In genomic region chr16:69260019-69260418, GRCh38 we compare ENCODE assay signal across 29 cellular contexts. TPM values are rescaled to one million over a fixed set of nuclear protein-coding genes. Genes with fewer than 3 reads are reported as not detected.
DNase-seq lines count a peak whose midpoint lies in the region; ATAC-seq and TF ChIP-seq lines count a peak whose summit lies in the region.
"Had no signal": no experiment of that assay in that cellular context is flagged by ENCODE, and none has a peak within 500 bp of the region (broad histone marks: within the 10 kb centered on the region; RNA-seq: fewer than 3 reads in every experiment).

No MANE protein-coding gene starts in this region.

- no peak overlapping the region for H3K27ac ChIP-seq in HEK293 (ENCODE audit: extremely low read depth, low read depth, low read length)
- H3K27ac ChIP-seq in brain microvascular endothelial cell = no peak overlapping the region
- H3K27ac ChIP-seq in colonic mucosa = no peak overlapping the region
- H3K27ac ChIP-seq: upper lobe of right lung had no signal

- ATAC-seq in SK-N-SH treated with all-trans-retinoic acid at 6 μM for 48 hours = no peak
- ATAC-seq: activated CD8-positive, alpha-beta memory T cell treated with anti-CD3 and anti-CD28 coated beads, Interleukin-2, amount 10 ng/mL, durations not matched to agents 7 days and 5 days; natural killer cell; stimulated activated effector memory CD8-positive, alpha-beta T cell treated with anti-CD3 and anti-CD28 coated beads, Interleukin-12 subunit alpha, Interleukin-12 subunit beta, amount 100 ng/mL, for 72 hours; upper lobe of right lung had no signal

- no peaks in the 10 kb centered on the region for H3K4me1 Mint-ChIP-seq in mesothelial cell of epicardium
- H3K4me1 Mint-ChIP-seq: activated CD4-positive, alpha-beta T cell treated with anti-CD3 and anti-CD28 coated beads, Interleukin-2, amount 10 ng/mL, durations not matched to agents 7 days and 5 days; memory B cell had no signal

- DNase-seq in NCI-H146 (lab: John Stamatoyannopoulos, UW) = peak; percentile 8
- DNase-seq in NCI-H146 treated with DMSO at 0.1 percent for 48 hours (lab: John Stamatoyannopoulos, UW; ENCODE audit: unreplicated experiment) = no peak
- no peak for DNase-seq in brain microvascular endothelial cell
- DNase-seq in mesothelial cell of epicardium (ENCODE audit: low spot score in 2 of 2, unreplicated experiment in 2 of 2) = no peak
- no peak for DNase-seq in colonic mucosa
- no peak for DNase-seq in activated naive CD4-positive, alpha-beta T cell treated with anti-CD3 and anti-CD28 coated beads, Interleukin-2, amount 50 U/mL, for 16 hours
- DNase-seq: activated CD4-positive, alpha-beta T cell treated with anti-CD3 and anti-CD28 coated beads, Interleukin-2, amount 10 ng/mL, durations not matched to agents 7 days and 5 days; activated CD8-positive, alpha-beta memory T cell treated with anti-CD3 and anti-CD28 coated beads, Interleukin-2, amount 10 ng/mL, durations not matched to agents 7 days and 5 days; activated naive CD4-positive, alpha-beta T cell treated with anti-CD3 and anti-CD28 coated beads for 36 hours; aorta; CD8-positive, alpha-beta memory T cell; DMS153; GF-D8; glutamatergic neuron; IMR-90; natural killer cell; NCI-H1417 treated with DMSO at 0.1 percent for 48 hours; NCI-H774; retina; SK-N-SH; T-helper 2 cell; upper lobe of right lung had no signal

- H3K4me1 ChIP-seq in HEK293 (ENCODE audit: control insufficient read depth, insufficient read depth, low read length) (no peaks in the 10 kb centered on the region), colonic mucosa (no peaks in the 10 kb centered on the region)
- H3K4me1 ChIP-seq: HAP-1 had no signal

- no peak overlapping the region for H3K9ac ChIP-seq in colonic mucosa (ENCODE audit: low read depth in 2 of 2, low read length in 2 of 2)
- H3K9ac ChIP-seq: SK-N-SH had no signal

- peak overlapping the region; percentile 6 for H3K27ac Mint-ChIP-seq in mesothelial cell of epicardium
- H3K27ac Mint-ChIP-seq: activated CD4-positive, alpha-beta T cell treated with anti-CD3 and anti-CD28 coated beads, Interleukin-2, amount 10 ng/mL, durations not matched to agents 7 days and 5 days; activated CD8-positive, alpha-beta memory T cell treated with anti-CD3 and anti-CD28 coated beads, Interleukin-2, amount 10 ng/mL, durations not matched to agents 7 days and 5 days; activated naive CD4-positive, alpha-beta T cell treated with anti-CD3 and anti-CD28 coated beads for 36 hours; dendritic cell treated with granulocyte-macrophage colony-stimulating factor and Interleukin-4, amounts not matched to agents 40 ng/mL and 50 ng/mL, for 4 days; memory B cell had no signal

- no peaks in the 10 kb centered on the region for H3K27me3 Mint-ChIP-seq in mesothelial cell of epicardium (ENCODE audit: low read depth)
- H3K27me3 Mint-ChIP-seq: activated CD4-positive, alpha-beta T cell treated with anti-CD3 and anti-CD28 coated beads, Interleukin-2, amount 10 ng/mL, durations not matched to agents 7 days and 5 days; activated CD8-positive, alpha-beta memory T cell treated with anti-CD3 and anti-CD28 coated beads, Interleukin-2, amount 10 ng/mL, durations not matched to agents 7 days and 5 days; CD8-positive, alpha-beta memory T cell; memory B cell had no signal

- peaks cover 3% of the 10 kb centered on the region for H3K9me3 Mint-ChIP-seq in mesothelial cell of epicardium
- H3K9me3 Mint-ChIP-seq: activated CD4-positive, alpha-beta T cell treated with anti-CD3 and anti-CD28 coated beads, Interleukin-2, amount 10 ng/mL, durations not matched to agents 7 days and 5 days; activated naive CD4-positive, alpha-beta T cell treated with anti-CD3 and anti-CD28 coated beads for 36 hours; CD8-positive, alpha-beta memory T cell; dendritic cell treated with granulocyte-macrophage colony-stimulating factor and Interleukin-4, amounts not matched to agents 40 ng/mL and 50 ng/mL, for 4 days; memory B cell; natural killer cell; stimulated activated effector memory CD8-positive, alpha-beta T cell treated with anti-CD3 and anti-CD28 coated beads, Interleukin-12 subunit alpha, Interleukin-12 subunit beta, amount 100 ng/mL, for 72 hours had no signal

- TF ChIP-seq CTCF in HEK293 (tag by site-specific recombination; IDR thresholded peaks at IDR 0.05) = no peak
- TF ChIP-seq CTCF in brain microvascular endothelial cell (IDR thresholded peaks at IDR 0.05; ENCODE audit: low read depth, low read length, missing control alignments) = peak; percentile 4
- TF ChIP-seq CTCF in mesothelial cell of epicardium (IDR thresholded peaks at IDR 0.05; ENCODE audit: unreplicated experiment) = no peak
- TF ChIP-seq CTCF in colonic mucosa (IDR thresholded peaks at IDR 0.05) = no peak

- CTCF ChIA-PET in HEK293 (lab: Yijun Ruan, JAX) = interaction anchor here (0.6 to 1.6 kb wide), 5 partner anchors 11 to 110 kb away, joined by 3 to 6 read pairs (median 4); no protein-coding TSS in a partner anchor

- H3K36me3 ChIP-seq in HEK293 (ENCODE audit: control insufficient read depth in 2 of 2, insufficient read depth in 1 of 2, low read length in 2 of 2) (peaks cover 0 to 28% of the 10 kb centered on the region in 2 experiments; a peak in 2 of 3 replicates), brain microvascular endothelial cell (replicated peaks) (peaks cover 8% of the 10 kb centered on the region), colonic mucosa (no peaks in the 10 kb centered on the region)

- H3K27me3 ChIP-seq in brain microvascular endothelial cell (replicated peaks) (no peaks in the 10 kb centered on the region), colonic mucosa (no peaks in the 10 kb centered on the region)
- H3K27me3 ChIP-seq: upper lobe of right lung had no signal

- H3K9me3 ChIP-seq in HEK293 (ENCODE audit: control insufficient read depth, insufficient read depth, low read depth, low read length) = no peaks in the 10 kb centered on the region
- no peaks in the 10 kb centered on the region for H3K9me3 ChIP-seq in colonic mucosa
- H3K9me3 ChIP-seq: HAP-1, SK-N-SH, upper lobe of right lung had no signal

- no peak overlapping the region for H3K4me3 ChIP-seq in HEK293 (ENCODE audit: low read depth, low read length)
- no peak overlapping the region for H3K4me3 ChIP-seq in brain microvascular endothelial cell (ENCODE audit: low read depth, low read length)
- no peak overlapping the region for H3K4me3 ChIP-seq in colonic mucosa
- H3K4me3 ChIP-seq: HAP-1, smooth muscle cell, upper lobe of right lung had no signal

- POLR2A ChIA-PET in HEK293 (lab: Yijun Ruan, JAX) = no interaction called here

- in situ Hi-C loops in brain microvascular endothelial cell (cut with HindIII; ENCODE audit: low pct_ligation_motif_present, low sequenced_read_pairs) = no loop called here

- intact Hi-C loops in colonic mucosa (cut with DNase I) = no loop called here

- peaks cover 27% of the 10 kb centered on the region for H3K36me3 Mint-ChIP-seq in mesothelial cell of epicardium

- H3K4me3 Mint-ChIP-seq in mesothelial cell of epicardium = no peak overlapping the region
- H3K4me3 Mint-ChIP-seq: activated CD4-positive, alpha-beta T cell treated with anti-CD3 and anti-CD28 coated beads, Interleukin-2, amount 10 ng/mL, durations not matched to agents 7 days and 5 days; activated CD8-positive, alpha-beta memory T cell treated with anti-CD3 and anti-CD28 coated beads, Interleukin-2, amount 10 ng/mL, durations not matched to agents 7 days and 5 days; activated naive CD4-positive, alpha-beta T cell treated with anti-CD3 and anti-CD28 coated beads for 36 hours; CD8-positive, alpha-beta memory T cell; dendritic cell treated with granulocyte-macrophage colony-stimulating factor and Interleukin-4, amounts not matched to agents 40 ng/mL and 50 ng/mL, for 4 days; memory B cell; natural killer cell; stimulated activated effector memory CD8-positive, alpha-beta T cell treated with anti-CD3 and anti-CD28 coated beads, Interleukin-12 subunit alpha, Interleukin-12 subunit beta, amount 100 ng/mL, for 72 hours had no signal

TF ChIP-seq in HEK293, 187 proteins besides CTCF, POLR2A, EP300 and RAD21:
- TF ChIP-seq ZFP41 (tag by site-specific recombination; IDR thresholded peaks at IDR 0.05; ENCODE audit: borderline replicate concordance) (no peak), SCRT1 (tag by site-specific recombination; IDR thresholded peaks at IDR 0.05; ENCODE audit: borderline replicate concordance) (0 out of 2 replicates have a peak, but pooled peaks have one; percentile 19), ZNF596 (tag by site-specific recombination; IDR thresholded peaks at IDR 0.05) (no peak), KLF17 (tag by site-specific recombination; IDR thresholded peaks at IDR 0.05) (no peak), YY1 (tag by site-specific recombination; IDR thresholded peaks at IDR 0.05) (no peak)

TF ChIP-seq in SK-N-SH treated with all-trans-retinoic acid at 6 μM for 48 hours, 23 proteins besides CTCF, POLR2A, EP300 and RAD21 (continues in another document):
- TF ChIP-seq RARB (CRISPR knock-in tag; IDR thresholded peaks at IDR 0.05) (no peak), ZNF565 (CRISPR knock-in tag; conservative IDR thresholded peaks at IDR 0.05; ENCODE audit: low read depth) (no peak), ZFP30 (CRISPR knock-in tag; IDR thresholded peaks at IDR 0.05) (no peak), ZC3H10 (CRISPR knock-in tag; IDR thresholded peaks at IDR 0.05) (no peak), CREB5 (CRISPR knock-in tag; IDR thresholded peaks at IDR 0.05; ENCODE audit: low read depth) (no peak)

RNA-seq across cellular contexts. Expression of gene VPS4A, which starts 51.1 kb away (rescaled TPM):
- total RNA-seq in mesothelial cell of epicardium (28.0 to 30.3 TPM (median 29.8 TPM) in 3 replicates), colonic mucosa (10 to 100 TPM; 32.0 to 33.6 TPM)
